ENCODE assay signal across 1 cellular context in the genomic region with DNA sequence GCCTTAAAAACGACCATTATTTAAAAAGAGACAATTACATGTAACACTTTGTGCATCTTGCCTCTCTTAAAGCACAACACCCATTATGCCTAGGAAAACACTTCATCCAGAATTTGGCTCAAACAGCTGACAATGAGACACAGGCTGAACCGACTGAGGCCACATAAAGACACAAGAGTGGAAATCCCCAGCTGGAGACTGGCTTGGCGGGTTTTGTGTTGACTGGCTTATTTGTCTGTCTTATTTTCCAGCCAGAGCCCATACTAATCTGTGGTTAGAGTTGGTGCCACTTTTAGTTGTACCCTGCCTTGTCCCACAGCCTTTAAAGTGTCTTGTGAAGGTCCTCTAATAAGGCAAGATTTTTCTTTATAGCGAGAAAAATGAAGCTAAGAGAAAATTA.
A peak's percentile ranks its signal among the peaks of the same experiment; 100 is the strongest.
TF ChIP-seq lines count a peak whose summit lies in the region.

No MANE protein-coding gene starts in this region.

TF ChIP-seq in GM12878, 131 proteins besides CTCF, POLR2A, EP300 and RAD21 (continued from another document and continues in another):
- TF ChIP-seq GABPA (IDR thresholded peaks at IDR 0.05; ENCODE audit: low read depth) (no peak), EED (IDR thresholded peaks at IDR 0.05; ENCODE audit: low read depth) (0 out of 2 replicates have a peak, but pooled peaks have one; percentile 60), SIX5 (IDR thresholded peaks at IDR 0.05; ENCODE audit: low read depth, low read length, severe bottlenecking) (no peak), TCF7 (IDR thresholded peaks at IDR 0.05; ENCODE audit: borderline replicate concordance) (no peak), KLF5 (IDR thresholded peaks at IDR 0.05; ENCODE audit: partially characterized antibody) (no peak), STAT3 (IDR thresholded peaks at IDR 0.05; ENCODE audit: low read depth, low read length) (no peak), CHD4 (IDR thresholded peaks at IDR 0.05) (no peak), PML (IDR thresholded peaks at IDR 0.05; ENCODE audit: low read length) (no peak), NRF1 (conservative IDR thresholded peaks at IDR 0.05; ENCODE audit: low read depth, low read length) (no peak), LARP7 (IDR thresholded peaks at IDR 0.05) (no peak), POU2F2 (IDR thresholded peaks at IDR 0.05; ENCODE audit: borderline replicate concordance, low read depth, low read length) (no peak), ZNF622 (IDR thresholded peaks at IDR 0.05) (no peak), ZSCAN29 (IDR thresholded peaks at IDR 0.05) (no peak), CBX5 (IDR thresholded peaks at IDR 0.05; ENCODE audit: low read depth) (0 out of 2 replicates have a peak, but pooled peaks have one; percentile 40), SRF (IDR thresholded peaks at IDR 0.05; ENCODE audit: low read depth in 2 of 2, low read length in 2 of 2) (no peak), NR2C2 (IDR thresholded peaks at IDR 0.05; ENCODE audit: borderline replicate concordance, control insufficient read depth, insufficient read length, low read depth) (no peak), JUNB (IDR thresholded peaks at IDR 0.05) (no peak; the same call in 1 of the 2 replicates), NBN (IDR thresholded peaks at IDR 0.05) (no peak), SP1 (IDR thresholded peaks at IDR 0.05; ENCODE audit: low read depth, low read length) (no peak), CREB1 (IDR thresholded peaks at IDR 0.05; ENCODE audit: low read depth) (no peak), RELA (IDR thresholded peaks at IDR 0.05; ENCODE audit: borderline replicate concordance, partially characterized antibody) (peak; percentile 29), SUPT20H (IDR thresholded peaks at IDR 0.05; ENCODE audit: borderline replicate concordance, control insufficient read depth, low read depth, low read length) (no peak), ZNF24 (IDR thresholded peaks at IDR 0.05) (no peak)
- TF ChIP-seq, protein P1, sequence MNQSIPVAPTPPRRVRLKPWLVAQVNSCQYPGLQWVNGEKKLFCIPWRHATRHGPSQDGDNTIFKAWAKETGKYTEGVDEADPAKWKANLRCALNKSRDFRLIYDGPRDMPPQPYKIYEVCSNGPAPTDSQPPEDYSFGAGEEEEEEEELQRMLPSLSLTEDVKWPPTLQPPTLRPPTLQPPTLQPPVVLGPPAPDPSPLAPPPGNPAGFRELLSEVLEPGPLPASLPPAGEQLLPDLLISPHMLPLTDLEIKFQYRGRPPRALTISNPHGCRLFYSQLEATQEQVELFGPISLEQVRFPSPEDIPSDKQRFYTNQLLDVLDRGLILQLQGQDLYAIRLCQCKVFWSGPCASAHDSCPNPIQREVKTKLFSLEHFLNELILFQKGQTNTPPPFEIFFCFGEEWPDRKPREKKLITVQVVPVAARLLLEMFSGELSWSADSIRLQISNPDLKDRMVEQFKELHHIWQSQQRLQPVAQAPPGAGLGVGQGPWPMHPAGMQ (IDR thresholded peaks at IDR 0.05; ENCODE audit: borderline replicate concordance) = no peak
- TF ChIP-seq, protein P2, sequence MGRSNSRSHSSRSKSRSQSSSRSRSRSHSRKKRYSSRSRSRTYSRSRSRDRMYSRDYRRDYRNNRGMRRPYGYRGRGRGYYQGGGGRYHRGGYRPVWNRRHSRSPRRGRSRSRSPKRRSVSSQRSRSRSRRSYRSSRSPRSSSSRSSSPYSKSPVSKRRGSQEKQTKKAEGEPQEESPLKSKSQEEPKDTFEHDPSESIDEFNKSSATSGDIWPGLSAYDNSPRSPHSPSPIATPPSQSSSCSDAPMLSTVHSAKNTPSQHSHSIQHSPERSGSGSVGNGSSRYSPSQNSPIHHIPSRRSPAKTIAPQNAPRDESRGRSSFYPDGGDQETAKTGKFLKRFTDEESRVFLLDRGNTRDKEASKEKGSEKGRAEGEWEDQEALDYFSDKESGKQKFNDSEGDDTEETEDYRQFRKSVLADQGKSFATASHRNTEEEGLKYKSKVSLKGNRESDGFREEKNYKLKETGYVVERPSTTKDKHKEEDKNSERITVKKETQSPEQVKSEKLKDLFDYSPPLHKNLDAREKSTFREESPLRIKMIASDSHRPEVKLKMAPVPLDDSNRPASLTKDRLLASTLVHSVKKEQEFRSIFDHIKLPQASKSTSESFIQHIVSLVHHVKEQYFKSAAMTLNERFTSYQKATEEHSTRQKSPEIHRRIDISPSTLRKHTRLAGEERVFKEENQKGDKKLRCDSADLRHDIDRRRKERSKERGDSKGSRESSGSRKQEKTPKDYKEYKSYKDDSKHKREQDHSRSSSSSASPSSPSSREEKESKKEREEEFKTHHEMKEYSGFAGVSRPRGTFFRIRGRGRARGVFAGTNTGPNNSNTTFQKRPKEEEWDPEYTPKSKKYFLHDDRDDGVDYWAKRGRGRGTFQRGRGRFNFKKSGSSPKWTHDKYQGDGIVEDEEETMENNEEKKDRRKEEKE (IDR thresholded peaks at IDR 0.05) = no peak
- TF ChIP-seq, protein P3, sequence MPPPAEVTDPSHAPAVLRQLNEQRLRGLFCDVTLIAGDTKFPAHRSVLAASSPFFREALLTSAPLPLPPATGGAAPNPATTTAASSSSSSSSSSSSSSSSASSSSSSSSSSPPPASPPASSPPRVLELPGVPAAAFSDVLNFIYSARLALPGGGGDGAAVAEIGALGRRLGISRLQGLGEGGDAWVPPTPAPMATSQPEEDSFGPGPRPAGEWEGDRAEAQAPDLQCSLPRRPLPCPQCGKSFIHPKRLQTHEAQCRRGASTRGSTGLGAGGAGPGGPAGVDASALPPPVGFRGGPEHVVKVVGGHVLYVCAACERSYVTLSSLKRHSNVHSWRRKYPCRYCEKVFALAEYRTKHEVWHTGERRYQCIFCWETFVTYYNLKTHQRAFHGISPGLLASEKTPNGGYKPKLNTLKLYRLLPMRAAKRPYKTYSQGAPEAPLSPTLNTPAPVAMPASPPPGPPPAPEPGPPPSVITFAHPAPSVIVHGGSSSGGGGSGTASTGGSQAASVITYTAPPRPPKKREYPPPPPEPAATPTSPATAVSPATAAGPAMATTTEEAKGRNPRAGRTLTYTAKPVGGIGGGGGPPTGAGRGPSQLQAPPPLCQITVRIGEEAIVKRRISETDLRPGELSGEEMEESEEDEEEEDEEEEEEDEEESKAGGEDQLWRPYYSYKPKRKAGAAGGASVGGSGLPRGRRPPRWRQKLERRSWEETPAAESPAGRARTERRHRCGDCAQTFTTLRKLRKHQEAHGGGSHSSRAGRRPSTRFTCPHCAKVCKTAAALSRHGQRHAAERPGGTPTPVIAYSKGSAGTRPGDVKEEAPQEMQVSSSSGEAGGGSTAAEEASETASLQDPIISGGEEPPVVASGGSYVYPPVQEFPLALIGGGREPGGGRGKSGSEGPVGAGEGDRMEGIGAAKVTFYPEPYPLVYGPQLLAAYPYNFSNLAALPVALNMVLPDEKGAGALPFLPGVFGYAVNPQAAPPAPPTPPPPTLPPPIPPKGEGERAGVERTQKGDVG (CRISPR knock-in tag; IDR thresholded peaks at IDR 0.05) = no peak
- TF ChIP-seq, protein P4, sequence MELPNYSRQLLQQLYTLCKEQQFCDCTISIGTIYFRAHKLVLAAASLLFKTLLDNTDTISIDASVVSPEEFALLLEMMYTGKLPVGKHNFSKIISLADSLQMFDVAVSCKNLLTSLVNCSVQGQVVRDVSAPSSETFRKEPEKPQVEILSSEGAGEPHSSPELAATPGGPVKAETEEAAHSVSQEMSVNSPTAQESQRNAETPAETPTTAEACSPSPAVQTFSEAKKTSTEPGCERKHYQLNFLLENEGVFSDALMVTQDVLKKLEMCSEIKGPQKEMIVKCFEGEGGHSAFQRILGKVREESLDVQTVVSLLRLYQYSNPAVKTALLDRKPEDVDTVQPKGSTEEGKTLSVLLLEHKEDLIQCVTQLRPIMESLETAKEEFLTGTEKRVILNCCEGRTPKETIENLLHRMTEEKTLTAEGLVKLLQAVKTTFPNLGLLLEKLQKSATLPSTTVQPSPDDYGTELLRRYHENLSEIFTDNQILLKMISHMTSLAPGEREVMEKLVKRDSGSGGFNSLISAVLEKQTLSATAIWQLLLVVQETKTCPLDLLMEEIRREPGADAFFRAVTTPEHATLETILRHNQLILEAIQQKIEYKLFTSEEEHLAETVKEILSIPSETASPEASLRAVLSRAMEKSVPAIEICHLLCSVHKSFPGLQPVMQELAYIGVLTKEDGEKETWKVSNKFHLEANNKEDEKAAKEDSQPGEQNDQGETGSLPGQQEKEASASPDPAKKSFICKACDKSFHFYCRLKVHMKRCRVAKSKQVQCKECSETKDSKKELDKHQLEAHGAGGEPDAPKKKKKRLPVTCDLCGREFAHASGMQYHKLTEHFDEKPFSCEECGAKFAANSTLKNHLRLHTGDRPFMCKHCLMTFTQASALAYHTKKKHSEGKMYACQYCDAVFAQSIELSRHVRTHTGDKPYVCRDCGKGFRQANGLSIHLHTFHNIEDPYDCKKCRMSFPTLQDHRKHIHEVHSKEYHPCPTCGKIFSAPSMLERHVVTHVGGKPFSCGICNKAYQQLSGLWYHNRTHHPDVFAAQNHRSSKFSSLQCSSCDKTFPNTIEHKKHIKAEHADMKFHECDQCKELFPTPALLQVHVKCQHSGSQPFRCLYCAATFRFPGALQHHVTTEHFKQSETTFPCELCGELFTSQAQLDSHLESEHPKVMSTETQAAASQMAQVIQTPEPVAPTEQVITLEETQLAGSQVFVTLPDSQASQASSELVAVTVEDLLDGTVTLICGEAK (IDR thresholded peaks at IDR 0.05; ENCODE audit: borderline replicate concordance) = no peak
- TF ChIP-seq, protein P5, sequence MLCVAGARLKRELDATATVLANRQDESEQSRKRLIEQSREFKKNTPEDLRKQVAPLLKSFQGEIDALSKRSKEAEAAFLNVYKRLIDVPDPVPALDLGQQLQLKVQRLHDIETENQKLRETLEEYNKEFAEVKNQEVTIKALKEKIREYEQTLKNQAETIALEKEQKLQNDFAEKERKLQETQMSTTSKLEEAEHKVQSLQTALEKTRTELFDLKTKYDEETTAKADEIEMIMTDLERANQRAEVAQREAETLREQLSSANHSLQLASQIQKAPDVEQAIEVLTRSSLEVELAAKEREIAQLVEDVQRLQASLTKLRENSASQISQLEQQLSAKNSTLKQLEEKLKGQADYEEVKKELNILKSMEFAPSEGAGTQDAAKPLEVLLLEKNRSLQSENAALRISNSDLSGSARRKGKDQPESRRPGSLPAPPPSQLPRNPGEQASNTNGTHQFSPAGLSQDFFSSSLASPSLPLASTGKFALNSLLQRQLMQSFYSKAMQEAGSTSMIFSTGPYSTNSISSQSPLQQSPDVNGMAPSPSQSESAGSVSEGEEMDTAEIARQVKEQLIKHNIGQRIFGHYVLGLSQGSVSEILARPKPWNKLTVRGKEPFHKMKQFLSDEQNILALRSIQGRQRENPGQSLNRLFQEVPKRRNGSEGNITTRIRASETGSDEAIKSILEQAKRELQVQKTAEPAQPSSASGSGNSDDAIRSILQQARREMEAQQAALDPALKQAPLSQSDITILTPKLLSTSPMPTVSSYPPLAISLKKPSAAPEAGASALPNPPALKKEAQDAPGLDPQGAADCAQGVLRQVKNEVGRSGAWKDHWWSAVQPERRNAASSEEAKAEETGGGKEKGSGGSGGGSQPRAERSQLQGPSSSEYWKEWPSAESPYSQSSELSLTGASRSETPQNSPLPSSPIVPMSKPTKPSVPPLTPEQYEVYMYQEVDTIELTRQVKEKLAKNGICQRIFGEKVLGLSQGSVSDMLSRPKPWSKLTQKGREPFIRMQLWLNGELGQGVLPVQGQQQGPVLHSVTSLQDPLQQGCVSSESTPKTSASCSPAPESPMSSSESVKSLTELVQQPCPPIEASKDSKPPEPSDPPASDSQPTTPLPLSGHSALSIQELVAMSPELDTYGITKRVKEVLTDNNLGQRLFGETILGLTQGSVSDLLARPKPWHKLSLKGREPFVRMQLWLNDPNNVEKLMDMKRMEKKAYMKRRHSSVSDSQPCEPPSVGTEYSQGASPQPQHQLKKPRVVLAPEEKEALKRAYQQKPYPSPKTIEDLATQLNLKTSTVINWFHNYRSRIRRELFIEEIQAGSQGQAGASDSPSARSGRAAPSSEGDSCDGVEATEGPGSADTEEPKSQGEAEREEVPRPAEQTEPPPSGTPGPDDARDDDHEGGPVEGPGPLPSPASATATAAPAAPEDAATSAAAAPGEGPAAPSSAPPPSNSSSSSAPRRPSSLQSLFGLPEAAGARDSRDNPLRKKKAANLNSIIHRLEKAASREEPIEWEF (IDR thresholded peaks at IDR 0.05; ENCODE audit: insufficient replicate concordance, low read depth, low read length) = no peak
- TF ChIP-seq, protein P6, sequence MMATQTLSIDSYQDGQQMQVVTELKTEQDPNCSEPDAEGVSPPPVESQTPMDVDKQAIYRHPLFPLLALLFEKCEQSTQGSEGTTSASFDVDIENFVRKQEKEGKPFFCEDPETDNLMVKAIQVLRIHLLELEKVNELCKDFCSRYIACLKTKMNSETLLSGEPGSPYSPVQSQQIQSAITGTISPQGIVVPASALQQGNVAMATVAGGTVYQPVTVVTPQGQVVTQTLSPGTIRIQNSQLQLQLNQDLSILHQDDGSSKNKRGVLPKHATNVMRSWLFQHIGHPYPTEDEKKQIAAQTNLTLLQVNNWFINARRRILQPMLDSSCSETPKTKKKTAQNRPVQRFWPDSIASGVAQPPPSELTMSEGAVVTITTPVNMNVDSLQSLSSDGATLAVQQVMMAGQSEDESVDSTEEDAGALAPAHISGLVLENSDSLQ (IDR thresholded peaks at IDR 0.05) = no peak
- TF ChIP-seq, protein P7, sequence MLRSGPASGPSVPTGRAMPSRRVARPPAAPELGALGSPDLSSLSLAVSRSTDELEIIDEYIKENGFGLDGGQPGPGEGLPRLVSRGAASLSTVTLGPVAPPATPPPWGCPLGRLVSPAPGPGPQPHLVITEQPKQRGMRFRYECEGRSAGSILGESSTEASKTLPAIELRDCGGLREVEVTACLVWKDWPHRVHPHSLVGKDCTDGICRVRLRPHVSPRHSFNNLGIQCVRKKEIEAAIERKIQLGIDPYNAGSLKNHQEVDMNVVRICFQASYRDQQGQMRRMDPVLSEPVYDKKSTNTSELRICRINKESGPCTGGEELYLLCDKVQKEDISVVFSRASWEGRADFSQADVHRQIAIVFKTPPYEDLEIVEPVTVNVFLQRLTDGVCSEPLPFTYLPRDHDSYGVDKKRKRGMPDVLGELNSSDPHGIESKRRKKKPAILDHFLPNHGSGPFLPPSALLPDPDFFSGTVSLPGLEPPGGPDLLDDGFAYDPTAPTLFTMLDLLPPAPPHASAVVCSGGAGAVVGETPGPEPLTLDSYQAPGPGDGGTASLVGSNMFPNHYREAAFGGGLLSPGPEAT (IDR thresholded peaks at IDR 0.05; ENCODE audit: low read depth) = peak; percentile 92
- TF ChIP-seq, protein P8, sequence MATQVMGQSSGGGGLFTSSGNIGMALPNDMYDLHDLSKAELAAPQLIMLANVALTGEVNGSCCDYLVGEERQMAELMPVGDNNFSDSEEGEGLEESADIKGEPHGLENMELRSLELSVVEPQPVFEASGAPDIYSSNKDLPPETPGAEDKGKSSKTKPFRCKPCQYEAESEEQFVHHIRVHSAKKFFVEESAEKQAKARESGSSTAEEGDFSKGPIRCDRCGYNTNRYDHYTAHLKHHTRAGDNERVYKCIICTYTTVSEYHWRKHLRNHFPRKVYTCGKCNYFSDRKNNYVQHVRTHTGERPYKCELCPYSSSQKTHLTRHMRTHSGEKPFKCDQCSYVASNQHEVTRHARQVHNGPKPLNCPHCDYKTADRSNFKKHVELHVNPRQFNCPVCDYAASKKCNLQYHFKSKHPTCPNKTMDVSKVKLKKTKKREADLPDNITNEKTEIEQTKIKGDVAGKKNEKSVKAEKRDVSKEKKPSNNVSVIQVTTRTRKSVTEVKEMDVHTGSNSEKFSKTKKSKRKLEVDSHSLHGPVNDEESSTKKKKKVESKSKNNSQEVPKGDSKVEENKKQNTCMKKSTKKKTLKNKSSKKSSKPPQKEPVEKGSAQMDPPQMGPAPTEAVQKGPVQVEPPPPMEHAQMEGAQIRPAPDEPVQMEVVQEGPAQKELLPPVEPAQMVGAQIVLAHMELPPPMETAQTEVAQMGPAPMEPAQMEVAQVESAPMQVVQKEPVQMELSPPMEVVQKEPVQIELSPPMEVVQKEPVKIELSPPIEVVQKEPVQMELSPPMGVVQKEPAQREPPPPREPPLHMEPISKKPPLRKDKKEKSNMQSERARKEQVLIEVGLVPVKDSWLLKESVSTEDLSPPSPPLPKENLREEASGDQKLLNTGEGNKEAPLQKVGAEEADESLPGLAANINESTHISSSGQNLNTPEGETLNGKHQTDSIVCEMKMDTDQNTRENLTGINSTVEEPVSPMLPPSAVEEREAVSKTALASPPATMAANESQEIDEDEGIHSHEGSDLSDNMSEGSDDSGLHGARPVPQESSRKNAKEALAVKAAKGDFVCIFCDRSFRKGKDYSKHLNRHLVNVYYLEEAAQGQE (IDR thresholded peaks at IDR 0.05; ENCODE audit: low read depth, low read length) = no peak
